In the genomic region with DNA sequence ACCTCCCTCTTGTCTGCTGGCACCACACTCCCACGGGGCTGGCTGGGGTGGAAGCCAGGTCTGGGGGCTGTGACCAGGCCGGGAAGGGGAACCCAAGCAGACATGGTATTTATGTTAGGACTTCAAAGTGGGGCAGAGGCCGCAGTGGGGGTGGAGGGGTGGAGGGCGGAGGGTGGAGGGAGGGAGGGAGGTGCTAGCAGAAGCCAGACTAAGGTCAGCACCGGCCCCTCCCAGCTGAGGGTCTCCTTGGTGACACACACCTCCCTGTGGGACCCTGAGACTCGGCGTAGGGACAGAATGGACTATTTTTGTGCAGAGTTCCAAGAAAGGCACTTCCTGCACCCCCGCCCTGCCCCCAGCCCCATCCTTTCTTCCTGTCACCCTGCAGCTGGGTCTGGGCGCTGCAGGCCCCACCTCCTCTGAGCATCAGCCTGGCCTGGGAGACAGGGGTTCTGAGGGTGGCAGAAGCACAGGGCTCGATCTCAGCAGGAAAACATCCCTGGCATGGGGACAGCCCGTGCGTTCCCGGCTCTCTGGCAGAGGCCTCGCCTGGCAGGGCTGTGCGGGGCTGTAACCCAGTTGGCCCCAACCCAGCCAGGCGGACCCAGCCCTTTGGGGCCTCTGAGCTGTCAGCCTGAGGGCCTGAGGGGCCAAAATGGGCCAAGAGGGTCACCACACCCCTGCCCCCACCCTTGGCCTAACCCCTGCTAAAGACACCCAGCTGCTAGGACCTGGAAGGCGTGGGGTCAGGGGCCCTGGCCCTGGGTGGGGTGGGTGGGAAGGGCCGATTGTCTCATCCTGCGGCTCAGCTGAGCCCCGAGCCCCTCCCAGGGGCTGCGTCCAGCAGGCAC, we compare ENCODE assay signal across 8 cellular contexts. TPM values are rescaled to one million over a fixed set of nuclear protein-coding genes. Genes with fewer than 3 reads are reported as not detected.
DNase-seq lines count a peak whose midpoint lies in the region; ATAC-seq and TF ChIP-seq lines count a peak whose summit lies in the region.

No MANE protein-coding gene starts in this region.

- H3K27me3 Mint-ChIP-seq in activated naive CD4-positive, alpha-beta T cell treated with anti-CD3 and anti-CD28 coated beads, Interleukin-2, amount 10 ng/mL, durations not matched to agents 7 days and 5 days: no peaks in the 10 kb centered on the region

- peaks cover under 1% of the 10 kb centered on the region for H3K36me3 ChIP-seq in suprapubic skin

- H3K4me1 ChIP-seq in suprapubic skin: peaks cover 61% of the 10 kb centered on the region

- no peak for TF ChIP-seq POLR2A in suprapubic skin (IDR thresholded peaks at IDR 0.05)

- no peaks in the 10 kb centered on the region for H3K27me3 ChIP-seq in suprapubic skin

- ATAC-seq in left ventricle myocardium superior (peak; percentile 73), HG02763 (IDR thresholded peaks at IDR 0.05; ENCODE audit: unreplicated experiment) (no peak)

- no peak for TF ChIP-seq CTCF in suprapubic skin (IDR thresholded peaks at IDR 0.05)

- H3K4me3 ChIP-seq in suprapubic skin: no peak overlapping the region

- 41% methylated on average over 5 of the region's 21 CpGs for WGBS in suprapubic skin

- peak overlapping the region; percentile 87 for H3K27ac Mint-ChIP-seq in activated naive CD4-positive, alpha-beta T cell treated with anti-CD3 and anti-CD28 coated beads, Interleukin-2, amount 10 ng/mL, durations not matched to agents 7 days and 5 days

- H3K27ac ChIP-seq in suprapubic skin: peak overlapping the region; percentile 74

- H3K9me3 ChIP-seq in suprapubic skin: no peaks in the 10 kb centered on the region

- intact Hi-C loops in left ventricle myocardium superior (cut with micrococcal nuclease): no loop called here

- no peak for TF ChIP-seq EP300 in suprapubic skin (IDR thresholded peaks at IDR 0.05)

- CTCF ChIA-PET in activated naive CD4-positive, alpha-beta T cell treated with anti-CD3 and anti-CD28 coated beads, Interleukin-2, amount 10 ng/mL, durations not matched to agents 7 days and 5 days (lab: Charles Lee): interaction anchor here (1.3 to 1.8 kb wide), 2 partner anchors 14 to 16 kb away, joined by 9 to 15 read pairs; no protein-coding TSS in a partner anchor

- DNase-seq in NK-92 treated with Interleukin-12 subunit alpha and Interleukin-12 subunit beta, amount 100 ng/mL, for 24 hours (lab: John Stamatoyannopoulos, UW): peak; percentile 36
- DNase-seq in NK-92 (lab: John Stamatoyannopoulos, UW; ENCODE audit: unreplicated experiment) (no peak), left ventricle myocardium superior (peak; percentile 84), suprapubic skin (ENCODE audit: low spot score in 2 of 2) (peak in 1 of 2 donors; percentile 77), NCI-H345 treated with DMSO at 0.1 percent for 48 hours (lab: John Stamatoyannopoulos, UW; ENCODE audit: unreplicated experiment) (no peak)
- peak; percentile 85 for DNase-seq in activated naive CD4-positive, alpha-beta T cell treated with anti-CD3 and anti-CD28 coated beads, Interleukin-2, amount 10 ng/mL, durations not matched to agents 7 days and 5 days
- no peak for DNase-seq in stimulated activated CD4-positive, alpha-beta T cell treated with anti-CD3 and anti-CD28 coated beads, Interleukin-12 subunit alpha, Interleukin-12 subunit beta, amount 100 ng/mL, for 4 hours

- H3K4me1 Mint-ChIP-seq in activated naive CD4-positive, alpha-beta T cell treated with anti-CD3 and anti-CD28 coated beads, Interleukin-2, amount 10 ng/mL, durations not matched to agents 7 days and 5 days: peaks cover 68% of the 10 kb centered on the region

- H3K36me3 Mint-ChIP-seq in activated naive CD4-positive, alpha-beta T cell treated with anti-CD3 and anti-CD28 coated beads, Interleukin-2, amount 10 ng/mL, durations not matched to agents 7 days and 5 days: no peaks in the 10 kb centered on the region

- H3K4me3 Mint-ChIP-seq in activated naive CD4-positive, alpha-beta T cell treated with anti-CD3 and anti-CD28 coated beads, Interleukin-2, amount 10 ng/mL, durations not matched to agents 7 days and 5 days: peak overlapping the region; percentile 58

- peaks cover 6% of the 10 kb centered on the region for H3K9me3 Mint-ChIP-seq in activated naive CD4-positive, alpha-beta T cell treated with anti-CD3 and anti-CD28 coated beads, Interleukin-2, amount 10 ng/mL, durations not matched to agents 7 days and 5 days

RNA-seq across cellular contexts. Expression of gene CD248, which starts 9.6 kb away (rescaled TPM):
- 11.1 TPM for total RNA-seq in left ventricle myocardium superior
- 10 to 100 TPM in 2 of 4 donors, 1 to 10 TPM in 2; 5.9 to 32.6 (median 19.2) TPM for total RNA-seq in suprapubic skin

RNA-seq across cellular contexts. Expression of gene RIN1, which starts 9.7 kb away (rescaled TPM):
- 1.7 TPM for total RNA-seq in left ventricle myocardium superior
- 10 to 100 TPM; 40.3 to 73.6 (median 60.3) TPM for total RNA-seq in suprapubic skin

RNA-seq across cellular contexts. Expression of gene BRMS1, which starts 18.4 kb away (rescaled TPM):
- total RNA-seq in left ventricle myocardium superior: 14.7 TPM
- 10 to 100 TPM; 45.7 to 60.3 (median 57.3) TPM for total RNA-seq in suprapubic skin

RNA-seq across cellular contexts. Expression of gene B4GAT1, which starts 20.9 kb away (rescaled TPM):
- total RNA-seq in left ventricle myocardium superior: 55.1 TPM
- 10 to 100 TPM; 14.4 to 31.9 (median 20.6) TPM for total RNA-seq in suprapubic skin

RNA-seq across cellular contexts. Expression of gene TMEM151A, which starts 34.8 kb away (rescaled TPM):
- total RNA-seq in left ventricle myocardium superior (0.25 TPM), suprapubic skin (not detected)

Comparison
In these comparisons a context has a peak if more than half of its experiments do, and no peak if none do; other contexts are left out.
1. DNase-seq: peak in NK-92 treated with Interleukin-12 subunit alpha and Interleukin-12 subunit beta, amount 100 ng/mL, for 24 hours (single experiment), activated naive CD4-positive, alpha-beta T cell treated with anti-CD3 and anti-CD28 coated beads, Interleukin-2, amount 10 ng/mL, durations not matched to agents 7 days and 5 days (single experiment) and left ventricle myocardium superior (single experiment); none in NK-92 (single experiment), stimulated activated CD4-positive, alpha-beta T cell treated with anti-CD3 and anti-CD28 coated beads, Interleukin-12 subunit alpha, Interleukin-12 subunit beta, amount 100 ng/mL, for 4 hours (single experiment) and NCI-H345 treated with DMSO at 0.1 percent for 48 hours (single experiment).
2. RNA of gene RIN1, which starts 9.7 kb away (total RNA-seq): 40.3 to 73.6 TPM in suprapubic skin; 1.7 TPM in left ventricle myocardium superior (single experiment); every median in the first group is over 10 times any median in the second.